In genomic region chr11:122735031-122735430, GRCh38 we compare ENCODE assay signal across 21 cellular contexts.
"Had no signal": no experiment of that assay in that cellular context is flagged by ENCODE, and none has a peak within 500 bp of the region (broad histone marks: within the 10 kb centered on the region; RNA-seq: fewer than 3 reads in every experiment).

No MANE protein-coding gene starts in this region.

- H3K9me3 Mint-ChIP-seq: activated CD4-positive, alpha-beta memory T cell treated with anti-CD3 and anti-CD28 coated beads, Interleukin-2, amount 10 ng/mL, durations not matched to agents 7 days and 5 days; activated naive CD8-positive, alpha-beta T cell treated with anti-CD3 and anti-CD28 coated beads, Interleukin-2, amount 10 ng/mL, durations not matched to agents 7 days and 5 days; dendritic cell treated with granulocyte-macrophage colony-stimulating factor and Interleukin-4, amounts not matched to agents 40 ng/mL and 50 ng/mL, for 4 days; naive thymus-derived CD8-positive, alpha-beta T cell had no signal

- H3K27me3 ChIP-seq: gastrocnemius medialis, upper lobe of right lung had no signal

- H3K4me1 ChIP-seq: gastrocnemius medialis had no signal

- H3K27ac Mint-ChIP-seq: activated CD4-positive, alpha-beta memory T cell treated with anti-CD3 and anti-CD28 coated beads, Interleukin-2, amount 10 ng/mL, durations not matched to agents 7 days and 5 days; activated CD4-positive, alpha-beta T cell treated with anti-CD3 and anti-CD28 coated beads for 36 hours; progenitor cell of endocrine pancreas had no signal

- DNase-seq: activated CD4-positive, alpha-beta memory T cell treated with anti-CD3 and anti-CD28 coated beads, Interleukin-2, amount 10 ng/mL, durations not matched to agents 7 days and 5 days; activated CD4-positive, alpha-beta T cell treated with anti-CD3 and anti-CD28 coated beads for 36 hours; activated gamma-delta T cell; activated naive CD8-positive, alpha-beta T cell treated with anti-CD3 and anti-CD28 coated beads, Interleukin-2, amount 10 ng/mL, durations not matched to agents 7 days and 5 days; activated T-cell treated with anti-CD3 and anti-CD28 coated beads, Interleukin-2, amount 50 U/mL, for 48 hours; aorta; effector memory CD4-positive, alpha-beta T cell; gastrocnemius medialis; heart left ventricle; left colon; mucosa of descending colon; naive thymus-derived CD8-positive, alpha-beta T cell; nucleus accumbens; right cardiac atrium; stimulated activated naive CD8-positive, alpha-beta T cell treated with anti-CD3 and anti-CD28 coated beads, Interleukin-15, Interleukin-2, amounts not matched to agents 100 U/mL and 50 U/mL, for 24 hours; T-helper 2 cell; upper lobe of right lung had no signal

- H3K4me3 Mint-ChIP-seq: activated CD4-positive, alpha-beta memory T cell treated with anti-CD3 and anti-CD28 coated beads, Interleukin-2, amount 10 ng/mL, durations not matched to agents 7 days and 5 days; activated CD4-positive, alpha-beta T cell treated with anti-CD3 and anti-CD28 coated beads for 36 hours; activated naive CD8-positive, alpha-beta T cell treated with anti-CD3 and anti-CD28 coated beads, Interleukin-2, amount 10 ng/mL, durations not matched to agents 7 days and 5 days; dendritic cell treated with granulocyte-macrophage colony-stimulating factor and Interleukin-4, amounts not matched to agents 40 ng/mL and 50 ng/mL, for 4 days had no signal

- H3K9me3 ChIP-seq: gastrocnemius medialis, heart left ventricle, mucosa of descending colon, upper lobe of right lung had no signal

- H3K36me3 ChIP-seq: gastrocnemius medialis, heart left ventricle, upper lobe of right lung had no signal

- ATAC-seq: activated CD4-positive, alpha-beta T cell treated with anti-CD3 and anti-CD28 coated beads for 36 hours; gastrocnemius medialis; heart left ventricle; left colon; mucosa of descending colon; naive thymus-derived CD8-positive, alpha-beta T cell; right cardiac atrium; stimulated activated naive CD8-positive, alpha-beta T cell treated with anti-CD3 and anti-CD28 coated beads, Interleukin-15, Interleukin-2, amounts not matched to agents 100 U/mL and 50 U/mL, for 24 hours; upper lobe of right lung had no signal

- H3K27ac ChIP-seq: gastrocnemius medialis, upper lobe of right lung had no signal

- H3K27me3 Mint-ChIP-seq: activated naive CD8-positive, alpha-beta T cell treated with anti-CD3 and anti-CD28 coated beads, Interleukin-2, amount 10 ng/mL, durations not matched to agents 7 days and 5 days; dendritic cell treated with granulocyte-macrophage colony-stimulating factor and Interleukin-4, amounts not matched to agents 40 ng/mL and 50 ng/mL, for 4 days; naive thymus-derived CD8-positive, alpha-beta T cell; progenitor cell of endocrine pancreas had no signal

- H3K4me3 ChIP-seq: gastrocnemius medialis, heart left ventricle, lung, mucosa of descending colon, skin epidermis, upper lobe of right lung had no signal
